8 cellular contexts compared by ENCODE assay signal in the genomic region with DNA sequence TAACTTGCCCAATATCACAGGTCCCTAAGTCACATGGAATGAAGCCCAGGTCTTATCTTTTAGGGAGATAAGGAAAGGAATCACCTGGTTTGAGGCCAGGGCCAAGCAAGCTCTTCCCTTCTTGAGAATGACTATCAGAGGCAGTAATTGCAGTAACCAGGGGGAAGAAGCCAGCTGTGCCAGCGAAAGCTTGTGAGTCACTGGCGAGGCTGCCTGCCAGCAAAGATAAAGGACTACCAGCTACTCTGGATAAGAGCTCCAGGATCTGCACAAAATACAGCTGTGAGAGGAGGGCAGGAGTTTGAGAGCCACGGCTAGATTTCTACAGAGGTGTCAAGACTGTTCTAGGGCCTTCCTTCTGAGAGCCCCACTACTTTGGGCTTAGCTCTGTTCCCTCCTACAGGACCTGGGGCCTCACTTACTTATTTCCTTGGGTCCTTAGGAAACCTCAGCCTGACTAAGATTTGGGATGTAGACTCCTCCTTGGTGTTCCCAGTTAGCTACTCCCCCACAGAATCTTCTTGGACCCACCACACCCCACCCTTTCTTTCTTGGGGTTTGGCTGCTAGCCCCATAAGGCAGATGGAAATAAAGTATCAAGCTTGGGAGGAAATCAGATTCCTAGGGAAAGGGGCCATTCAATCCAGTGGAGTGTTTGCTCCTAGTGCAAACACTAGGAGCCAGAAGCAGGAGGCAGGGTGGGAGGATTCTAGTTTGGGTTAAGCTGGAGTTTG. TPM values are rescaled to one million over a fixed set of nuclear protein-coding genes. Genes with fewer than 3 reads are reported as not detected.
A peak's percentile ranks its signal among the peaks of the same experiment; 100 is the strongest.
DNase-seq lines count a peak whose midpoint lies in the region; ATAC-seq and TF ChIP-seq lines count a peak whose summit lies in the region.
"Had no signal": no experiment of that assay in that cellular context is flagged by ENCODE, and none has a peak within 500 bp of the region (broad histone marks: within the 10 kb centered on the region; RNA-seq: fewer than 3 reads in every experiment).

No MANE protein-coding gene starts in this region.

- DNase-seq in LNCaP clone FGC (ENCODE audit: low read depth) (peak; percentile 45), endodermal cell (peak; percentile 81), retinal pigment epithelial cell (ENCODE audit: low read depth) (peak; percentile 8), GM13976 (ENCODE audit: low spot score) (no peak), cerebellar nuclear complex (lab: John Stamatoyannopoulos, UW) (no peak)
- DNase-seq: NCI-H748 treated with DMSO at 0.1 percent for 48 hours, spleen had no signal

- H3K27me3 Mint-ChIP-seq in endodermal cell (ENCODE audit: insufficient read depth) = no peaks in the 10 kb centered on the region

- H3K36me3 ChIP-seq in endodermal cell (ENCODE audit: control insufficient read depth, insufficient read depth, low read length) = no peaks in the 10 kb centered on the region
- H3K36me3 ChIP-seq: spleen had no signal

- H3K4me1 ChIP-seq in endodermal cell (ENCODE audit: control insufficient read depth, insufficient read depth, low read length) = peaks cover 14% of the 10 kb centered on the region
- H3K4me1 ChIP-seq: spleen had no signal

- H3K9me3 ChIP-seq in endodermal cell (ENCODE audit: control insufficient read depth, low read length) = peaks cover 4% of the 10 kb centered on the region

- H3K4me3 Mint-ChIP-seq in endodermal cell = no peak overlapping the region

- no peak overlapping the region for H3K4me3 ChIP-seq in LNCaP clone FGC (ENCODE audit: low read depth, low read length)
- H3K4me3 ChIP-seq in endodermal cell (ENCODE audit: low read length) = no peak overlapping the region
- no peak overlapping the region for H3K4me3 ChIP-seq in retinal pigment epithelial cell (ENCODE audit: low read length)
- H3K4me3 ChIP-seq: spleen had no signal

- 65 to 70% methylated on average over 3 of the region's 3 CpGs for WGBS in endodermal cell (ENCODE audit: insufficient coverage in 1 of 2, insufficient read length in 1 of 2), 2 experiments

- peaks cover 2% of the 10 kb centered on the region for H3K9me3 Mint-ChIP-seq in endodermal cell

- H3K36me3 Mint-ChIP-seq in endodermal cell (ENCODE audit: low read depth) = peaks cover 3% of the 10 kb centered on the region

- ATAC-seq in GM21529 (IDR thresholded peaks at IDR 0.05; ENCODE audit: unreplicated experiment) = no peak

- H3K4me1 Mint-ChIP-seq in endodermal cell = peaks cover 12% of the 10 kb centered on the region

- no peak overlapping the region for H3K9ac ChIP-seq in endodermal cell (ENCODE audit: extremely low read depth, low read length, poor library complexity, severe bottlenecking)

- in situ Hi-C loops in GM13976 (cut with MboI; ENCODE audit: low sequenced_read_pairs, unreplicated experiment) = no loop called here

- H3K27me3 ChIP-seq in endodermal cell (ENCODE audit: control insufficient read depth, insufficient read depth, low read length, poor library complexity, severe bottlenecking) = peaks cover 2% of the 10 kb centered on the region

- H3K27ac Mint-ChIP-seq in endodermal cell = peak overlapping the region; percentile 91

- no peak overlapping the region for H3K27ac ChIP-seq in endodermal cell (ENCODE audit: low read depth, low read length)
- H3K27ac ChIP-seq: spleen had no signal

- no peak for TF ChIP-seq CTCF in LNCaP clone FGC (IDR thresholded peaks at IDR 0.05; ENCODE audit: control insufficient read depth, extremely low read depth, insufficient read depth)
- no peak for TF ChIP-seq CTCF in endodermal cell (conservative IDR thresholded peaks at IDR 0.05)
- no peak for TF ChIP-seq CTCF in retinal pigment epithelial cell (conservative IDR thresholded peaks at IDR 0.05; ENCODE audit: low read depth, low read length)
- no peak for TF ChIP-seq CTCF in GM13976 (IDR thresholded peaks at IDR 0.05; ENCODE audit: borderline replicate concordance, control extremely low read depth, extremely low read depth, insufficient read depth, missing control alignments)

RNA-seq across cellular contexts. Expression of a gene that starts 9.6 kb away (rescaled TPM):
- total RNA-seq in endodermal cell = 100 to 1,000 TPM; 433 to 467 TPM
- 67.8 TPM for polyA plus RNA-seq in endodermal cell (2013, experiment 1 of 2)
- 76.4 TPM for polyA plus RNA-seq in endodermal cell (2013, experiment 2 of 2)
- total RNA-seq: spleen had no signal
- polyA plus RNA-seq: spleen had no signal

RNA-seq across cellular contexts. Expression of a gene that starts 11.1 kb away (rescaled TPM):
- total RNA-seq in endodermal cell = 1 to 10 TPM; 1.7 to 4.3 TPM
- polyA plus RNA-seq in endodermal cell (2013, experiment 1 of 2) = 2.5 TPM
- polyA plus RNA-seq in endodermal cell (2013, experiment 2 of 2) = 1.9 TPM

RNA-seq across cellular contexts. Expression of a gene that starts 15.6 kb away (rescaled TPM):
- 10 to 100 TPM; 45.3 to 50.6 TPM for total RNA-seq in endodermal cell
- polyA plus RNA-seq in endodermal cell (2013, experiment 1 of 2) = 27.8 TPM
- polyA plus RNA-seq in endodermal cell (2013, experiment 2 of 2) = 22.6 TPM

RNA-seq across cellular contexts. Expression of a gene that starts 44.6 kb away (rescaled TPM):
- total RNA-seq in endodermal cell = not detected
- not detected for polyA plus RNA-seq in endodermal cell (2013, experiment 1 of 2)
- not detected for polyA plus RNA-seq in endodermal cell (2013, experiment 2 of 2)
- total RNA-seq: spleen had no signal
- polyA plus RNA-seq: spleen had no signal

RNA-seq across cellular contexts. Expression of a gene that starts 51.0 kb away (rescaled TPM):
- total RNA-seq in endodermal cell = not detected
- polyA plus RNA-seq in endodermal cell (2013, experiment 1 of 2) = not detected
- not detected for polyA plus RNA-seq in endodermal cell (2013, experiment 2 of 2)
- total RNA-seq: spleen had no signal
- polyA plus RNA-seq: spleen had no signal

Comparison
In these comparisons a context has a peak if more than half of its experiments do, and no peak if none do; other contexts are left out.
1. DNase-seq: peak in LNCaP clone FGC (single experiment), endodermal cell (single experiment) and retinal pigment epithelial cell (single experiment); none in GM13976 (single experiment) and cerebellar nuclear complex (0 of 2).